ENCODE assay signal across 1 cellular context in the genomic region with DNA sequence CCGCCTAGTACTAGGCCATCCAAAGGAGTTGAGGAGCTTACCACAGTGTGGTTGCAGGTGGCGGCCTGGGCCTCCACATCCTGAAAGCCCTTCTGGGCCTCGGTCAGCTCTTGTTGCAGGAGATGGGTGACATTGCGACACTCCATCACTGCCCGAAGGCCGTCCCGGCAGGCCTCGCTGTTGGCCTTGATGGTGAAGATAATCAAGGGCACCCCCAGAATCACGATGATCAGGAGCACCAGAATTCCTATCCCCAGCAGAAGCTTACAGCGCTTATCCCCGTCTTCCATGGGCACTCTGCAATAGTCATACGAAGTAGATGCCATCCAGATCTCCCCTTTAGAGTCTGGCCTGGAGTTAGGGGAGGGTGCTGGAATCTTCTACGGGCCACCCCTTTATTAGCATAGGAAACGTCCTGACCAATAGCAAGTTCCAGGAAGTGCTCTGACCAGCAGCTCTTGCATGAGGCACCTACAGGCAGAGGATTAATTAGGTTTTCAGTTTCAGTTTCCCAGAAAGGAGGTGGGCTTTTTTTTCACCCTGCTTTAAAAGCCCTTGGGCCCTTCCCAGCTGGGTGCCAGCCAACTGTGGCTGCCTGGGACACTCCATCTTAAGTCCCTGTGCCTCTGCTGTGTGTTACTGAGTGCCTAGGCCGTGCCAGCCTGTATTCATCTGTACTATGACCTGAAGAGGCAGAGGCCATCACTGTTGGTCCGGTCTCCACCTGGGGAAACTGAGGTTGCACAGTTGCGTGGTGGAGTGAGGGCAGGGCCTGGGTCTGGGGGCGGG.
A peak's percentile ranks its signal among the peaks of the same experiment; 100 is the strongest.
TF ChIP-seq lines count a peak whose summit lies in the region.

Gene BST2 (minus strand): TSS at position 381 of the 789 bp plus-strand sequence. CDS start 55 bp downstream, at position 326.

TF ChIP-seq in HepG2, 621 proteins besides CTCF, POLR2A, EP300 and RAD21 (continued from another document and continues in another):
- no peak for TF ChIP-seq THYN1 (CRISPR knock-in tag; IDR thresholded peaks at IDR 0.05; ENCODE audit: borderline replicate concordance, low read depth)
- peak; percentile 39; the same call in 1 of the 2 replicates for TF ChIP-seq ZNF280B (CRISPR knock-in tag; IDR thresholded peaks at IDR 0.05; ENCODE audit: borderline replicate concordance)
- TF ChIP-seq, protein P1, sequence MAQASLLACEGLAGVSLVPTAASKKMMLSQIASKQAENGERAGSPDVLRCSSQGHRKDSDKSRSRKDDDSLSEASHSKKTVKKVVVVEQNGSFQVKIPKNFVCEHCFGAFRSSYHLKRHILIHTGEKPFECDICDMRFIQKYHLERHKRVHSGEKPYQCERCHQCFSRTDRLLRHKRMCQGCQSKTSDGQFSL (CRISPR knock-in tag; IDR thresholded peaks at IDR 0.05): no peak
- peak; percentile 62 for TF ChIP-seq TBX2 (CRISPR knock-in tag; IDR thresholded peaks at IDR 0.05; ENCODE audit: borderline replicate concordance)
- TF ChIP-seq ZNF850 (CRISPR knock-in tag; conservative IDR thresholded peaks at IDR 0.05): no peak
- TF ChIP-seq, protein P2, sequence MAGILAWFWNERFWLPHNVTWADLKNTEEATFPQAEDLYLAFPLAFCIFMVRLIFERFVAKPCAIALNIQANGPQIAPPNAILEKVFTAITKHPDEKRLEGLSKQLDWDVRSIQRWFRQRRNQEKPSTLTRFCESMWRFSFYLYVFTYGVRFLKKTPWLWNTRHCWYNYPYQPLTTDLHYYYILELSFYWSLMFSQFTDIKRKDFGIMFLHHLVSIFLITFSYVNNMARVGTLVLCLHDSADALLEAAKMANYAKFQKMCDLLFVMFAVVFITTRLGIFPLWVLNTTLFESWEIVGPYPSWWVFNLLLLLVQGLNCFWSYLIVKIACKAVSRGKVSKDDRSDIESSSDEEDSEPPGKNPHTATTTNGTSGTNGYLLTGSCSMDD (CRISPR knock-in tag; IDR thresholded peaks at IDR 0.05): no peak
- TF ChIP-seq, protein P3, sequence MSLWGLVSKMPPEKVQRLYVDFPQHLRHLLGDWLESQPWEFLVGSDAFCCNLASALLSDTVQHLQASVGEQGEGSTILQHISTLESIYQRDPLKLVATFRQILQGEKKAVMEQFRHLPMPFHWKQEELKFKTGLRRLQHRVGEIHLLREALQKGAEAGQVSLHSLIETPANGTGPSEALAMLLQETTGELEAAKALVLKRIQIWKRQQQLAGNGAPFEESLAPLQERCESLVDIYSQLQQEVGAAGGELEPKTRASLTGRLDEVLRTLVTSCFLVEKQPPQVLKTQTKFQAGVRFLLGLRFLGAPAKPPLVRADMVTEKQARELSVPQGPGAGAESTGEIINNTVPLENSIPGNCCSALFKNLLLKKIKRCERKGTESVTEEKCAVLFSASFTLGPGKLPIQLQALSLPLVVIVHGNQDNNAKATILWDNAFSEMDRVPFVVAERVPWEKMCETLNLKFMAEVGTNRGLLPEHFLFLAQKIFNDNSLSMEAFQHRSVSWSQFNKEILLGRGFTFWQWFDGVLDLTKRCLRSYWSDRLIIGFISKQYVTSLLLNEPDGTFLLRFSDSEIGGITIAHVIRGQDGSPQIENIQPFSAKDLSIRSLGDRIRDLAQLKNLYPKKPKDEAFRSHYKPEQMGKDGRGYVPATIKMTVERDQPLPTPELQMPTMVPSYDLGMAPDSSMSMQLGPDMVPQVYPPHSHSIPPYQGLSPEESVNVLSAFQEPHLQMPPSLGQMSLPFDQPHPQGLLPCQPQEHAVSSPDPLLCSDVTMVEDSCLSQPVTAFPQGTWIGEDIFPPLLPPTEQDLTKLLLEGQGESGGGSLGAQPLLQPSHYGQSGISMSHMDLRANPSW (CRISPR knock-in tag; IDR thresholded peaks at IDR 0.05; ENCODE audit: borderline replicate concordance): 0 out of 2 replicates have a peak, but pooled peaks have one; percentile 57
- no peak; a peak in 1 of 4 replicates for TF ChIP-seq KLF16 (CRISPR knock-in tag; IDR thresholded peaks at IDR 0.05)
- no peak for TF ChIP-seq ZNF460 (CRISPR knock-in tag; IDR thresholded peaks at IDR 0.05; ENCODE audit: borderline replicate concordance)
- no peak for TF ChIP-seq TEAD2 (CRISPR knock-in tag; IDR thresholded peaks at IDR 0.05)
- no peak for TF ChIP-seq MBNL3 (CRISPR knock-in tag; conservative IDR thresholded peaks at IDR 0.05)
- no peak for TF ChIP-seq ZKSCAN1 (IDR thresholded peaks at IDR 0.05; ENCODE audit: low read length)
- 0 out of 2 replicates have a peak, but pooled peaks have one; percentile 41 for TF ChIP-seq ZNF335 (CRISPR knock-in tag; IDR thresholded peaks at IDR 0.05)
- no peak for TF ChIP-seq EED (CRISPR knock-in tag; IDR thresholded peaks at IDR 0.05)
- no peak for TF ChIP-seq ZNF530 (CRISPR knock-in tag; IDR thresholded peaks at IDR 0.05; ENCODE audit: low read depth)
- TF ChIP-seq ZNF235 (CRISPR knock-in tag; IDR thresholded peaks at IDR 0.05; ENCODE audit: borderline replicate concordance): no peak
- TF ChIP-seq RAD51 (IDR thresholded peaks at IDR 0.05; ENCODE audit: borderline replicate concordance): no peak
- peak; percentile 48; the same call in 1 of the 2 replicates for TF ChIP-seq DR1 (CRISPR knock-in tag; IDR thresholded peaks at IDR 0.05)
- no peak for TF ChIP-seq ZNF652 (CRISPR knock-in tag; IDR thresholded peaks at IDR 0.05; ENCODE audit: borderline replicate concordance, low read depth)
- TF ChIP-seq TFDP1 (CRISPR knock-in tag; IDR thresholded peaks at IDR 0.05; ENCODE audit: borderline replicate concordance): no peak
- TF ChIP-seq PHB2 (IDR thresholded peaks at IDR 0.05; ENCODE audit: partially characterized antibody): no peak
- peak; percentile 38; the same call in 1 of the 2 replicates for TF ChIP-seq UBTF (CRISPR knock-in tag; IDR thresholded peaks at IDR 0.05)
- TF ChIP-seq KDM5A (IDR thresholded peaks at IDR 0.05; ENCODE audit: borderline replicate concordance, low read length): peak; percentile 43; the same call in 1 of the 2 replicates
- TF ChIP-seq, protein P4, sequence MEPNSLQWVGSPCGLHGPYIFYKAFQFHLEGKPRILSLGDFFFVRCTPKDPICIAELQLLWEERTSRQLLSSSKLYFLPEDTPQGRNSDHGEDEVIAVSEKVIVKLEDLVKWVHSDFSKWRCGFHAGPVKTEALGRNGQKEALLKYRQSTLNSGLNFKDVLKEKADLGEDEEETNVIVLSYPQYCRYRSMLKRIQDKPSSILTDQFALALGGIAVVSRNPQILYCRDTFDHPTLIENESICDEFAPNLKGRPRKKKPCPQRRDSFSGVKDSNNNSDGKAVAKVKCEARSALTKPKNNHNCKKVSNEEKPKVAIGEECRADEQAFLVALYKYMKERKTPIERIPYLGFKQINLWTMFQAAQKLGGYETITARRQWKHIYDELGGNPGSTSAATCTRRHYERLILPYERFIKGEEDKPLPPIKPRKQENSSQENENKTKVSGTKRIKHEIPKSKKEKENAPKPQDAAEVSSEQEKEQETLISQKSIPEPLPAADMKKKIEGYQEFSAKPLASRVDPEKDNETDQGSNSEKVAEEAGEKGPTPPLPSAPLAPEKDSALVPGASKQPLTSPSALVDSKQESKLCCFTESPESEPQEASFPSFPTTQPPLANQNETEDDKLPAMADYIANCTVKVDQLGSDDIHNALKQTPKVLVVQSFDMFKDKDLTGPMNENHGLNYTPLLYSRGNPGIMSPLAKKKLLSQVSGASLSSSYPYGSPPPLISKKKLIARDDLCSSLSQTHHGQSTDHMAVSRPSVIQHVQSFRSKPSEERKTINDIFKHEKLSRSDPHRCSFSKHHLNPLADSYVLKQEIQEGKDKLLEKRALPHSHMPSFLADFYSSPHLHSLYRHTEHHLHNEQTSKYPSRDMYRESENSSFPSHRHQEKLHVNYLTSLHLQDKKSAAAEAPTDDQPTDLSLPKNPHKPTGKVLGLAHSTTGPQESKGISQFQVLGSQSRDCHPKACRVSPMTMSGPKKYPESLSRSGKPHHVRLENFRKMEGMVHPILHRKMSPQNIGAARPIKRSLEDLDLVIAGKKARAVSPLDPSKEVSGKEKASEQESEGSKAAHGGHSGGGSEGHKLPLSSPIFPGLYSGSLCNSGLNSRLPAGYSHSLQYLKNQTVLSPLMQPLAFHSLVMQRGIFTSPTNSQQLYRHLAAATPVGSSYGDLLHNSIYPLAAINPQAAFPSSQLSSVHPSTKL (CRISPR knock-in tag; IDR thresholded peaks at IDR 0.05): peak; percentile 25; the same call in 1 of the 2 replicates
- TF ChIP-seq POLR2AphosphoS2 (IDR thresholded peaks at IDR 0.05; ENCODE audit: low read depth, low read length): no peak
- TF ChIP-seq TCF12 (IDR thresholded peaks at IDR 0.05): no peak
- no peak for TF ChIP-seq TCF12 (CRISPR knock-in tag; IDR thresholded peaks at IDR 0.05)
- TF ChIP-seq MYC (CRISPR knock-in tag; IDR thresholded peaks at IDR 0.05; ENCODE audit: borderline replicate concordance): peak; percentile 29; the same call in 1 of the 2 replicates
- TF ChIP-seq ZNF280D (CRISPR knock-in tag; IDR thresholded peaks at IDR 0.05): peak; percentile 38; the same call in 1 of the 2 replicates
- no peak for TF ChIP-seq SP140L (CRISPR knock-in tag; IDR thresholded peaks at IDR 0.05; ENCODE audit: borderline replicate concordance)
- no peak for TF ChIP-seq ZNF841 (CRISPR knock-in tag; IDR thresholded peaks at IDR 0.05; ENCODE audit: borderline replicate concordance)
- no peak for TF ChIP-seq NPAS2 (CRISPR knock-in tag; IDR thresholded peaks at IDR 0.05; ENCODE audit: borderline replicate concordance)
- TF ChIP-seq, protein P5, sequence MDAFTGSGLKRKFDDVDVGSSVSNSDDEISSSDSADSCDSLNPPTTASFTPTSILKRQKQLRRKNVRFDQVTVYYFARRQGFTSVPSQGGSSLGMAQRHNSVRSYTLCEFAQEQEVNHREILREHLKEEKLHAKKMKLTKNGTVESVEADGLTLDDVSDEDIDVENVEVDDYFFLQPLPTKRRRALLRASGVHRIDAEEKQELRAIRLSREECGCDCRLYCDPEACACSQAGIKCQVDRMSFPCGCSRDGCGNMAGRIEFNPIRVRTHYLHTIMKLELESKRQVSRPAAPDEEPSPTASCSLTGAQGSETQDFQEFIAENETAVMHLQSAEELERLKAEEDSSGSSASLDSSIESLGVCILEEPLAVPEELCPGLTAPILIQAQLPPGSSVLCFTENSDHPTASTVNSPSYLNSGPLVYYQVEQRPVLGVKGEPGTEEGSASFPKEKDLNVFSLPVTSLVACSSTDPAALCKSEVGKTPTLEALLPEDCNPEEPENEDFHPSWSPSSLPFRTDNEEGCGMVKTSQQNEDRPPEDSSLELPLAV (CRISPR knock-in tag; conservative IDR thresholded peaks at IDR 0.05; ENCODE audit: low read depth): no peak
